Comparison of ENCODE assay signal across 22 cellular contexts in genomic region chr22:43006753-43007152, GRCh38. TPM values are rescaled to one million over a fixed set of nuclear protein-coding genes. Genes with fewer than 3 reads are reported as not detected.
DNase-seq lines count a peak whose midpoint lies in the region; ATAC-seq, FAIRE-seq and TF ChIP-seq lines count a peak whose summit lies in the region.
"Had no signal": no experiment of that assay in that cellular context is flagged by ENCODE, and none has a peak within 500 bp of the region (broad histone marks: within the 10 kb centered on the region; RNA-seq: fewer than 3 reads in every experiment).

No MANE protein-coding gene starts in this region.

- peaks cover 92% of the 10 kb centered on the region for H3K4me1 ChIP-seq in A549
- H3K4me1 ChIP-seq in pancreas = peaks cover 69 to 95% (median 77%) of the 10 kb centered on the region in 3 donors
- peaks cover 0 to 9% of the 10 kb centered on the region in 2 donors for H3K4me1 ChIP-seq in uterus

- no peaks in the 10 kb centered on the region for H3K9me3 ChIP-seq in A549
- no peaks in the 10 kb centered on the region for H3K9me3 ChIP-seq in pancreas
- H3K9me3 ChIP-seq in uterus = no peaks in the 10 kb centered on the region
- H3K9me3 ChIP-seq: BLaER1, esophagus squamous epithelium, stomach had no signal

- TF ChIP-seq RAD21 in A549 (conservative IDR thresholded peaks at IDR 0.05 in 1 of 2, IDR thresholded peaks at IDR 0.05 in 1 of 2) = no peak

- TF ChIP-seq EP300 in A549 (IDR thresholded peaks at IDR 0.05) = no peak

- ATAC-seq in A549 = no peak
- no peak for ATAC-seq in central memory CD8-positive, alpha-beta T cell (replicated peaks; ENCODE audit: extremely low read depth, poor library complexity, severe bottlenecking)
- ATAC-seq in pancreas = no peak
- ATAC-seq in left colon = no peak
- ATAC-seq: natural killer cell treated with Interleukin-12 subunit alpha and Interleukin-12 subunit beta and Interleukin-15 and Interleukin-18, amount 100 ng/mL, for 72 hours; PC-3 had no signal

- H3K4me3 ChIP-seq in A549 = no peak overlapping the region
- no peak overlapping the region for H3K4me3 ChIP-seq in pancreas
- no peak overlapping the region for H3K4me3 ChIP-seq in uterus
- H3K4me3 ChIP-seq: BLaER1, esophagus squamous epithelium, stomach had no signal

- peaks cover 60% of the 10 kb centered on the region for H3K4me1 Mint-ChIP-seq in central memory CD8-positive, alpha-beta T cell
- peaks cover 64% of the 10 kb centered on the region for H3K4me1 Mint-ChIP-seq in activated naive CD4-positive, alpha-beta T cell treated with anti-CD3 and anti-CD28 coated beads for 36 hours (ENCODE audit: low read depth)

- H3K4me3 Mint-ChIP-seq in central memory CD8-positive, alpha-beta T cell = no peak overlapping the region
- H3K4me3 Mint-ChIP-seq in activated naive CD4-positive, alpha-beta T cell treated with anti-CD3 and anti-CD28 coated beads for 36 hours = no peak overlapping the region
- H3K4me3 Mint-ChIP-seq: activated CD4-positive, alpha-beta T cell treated with anti-CD3 and anti-CD28 coated beads, Interleukin-2, amount 10 ng/mL, durations not matched to agents 7 days and 5 days; natural killer cell treated with Interleukin-12 subunit alpha and Interleukin-12 subunit beta and Interleukin-15 and Interleukin-18, amount 100 ng/mL, for 72 hours; T-helper 1 cell treated with Interleukin-12 subunit alpha and Interleukin-12 subunit beta and Interleukin-4 antibody, amounts not matched to agents 30 μg/mL and 1 μg/mL, for 36 hours had no signal

- no peaks in the 10 kb centered on the region for H3K36me3 ChIP-seq in pancreas
- H3K36me3 ChIP-seq in uterus = no peaks in the 10 kb centered on the region
- H3K36me3 ChIP-seq: esophagus squamous epithelium, stomach had no signal

- peak overlapping the region; percentile 84 for H3K27ac Mint-ChIP-seq in central memory CD8-positive, alpha-beta T cell (ENCODE audit: low read depth)
- no peak overlapping the region for H3K27ac Mint-ChIP-seq in activated naive CD4-positive, alpha-beta T cell treated with anti-CD3 and anti-CD28 coated beads for 36 hours
- H3K27ac Mint-ChIP-seq: activated CD4-positive, alpha-beta T cell treated with anti-CD3 and anti-CD28 coated beads, Interleukin-2, amount 10 ng/mL, durations not matched to agents 7 days and 5 days; T-helper 1 cell treated with Interleukin-12 subunit alpha and Interleukin-12 subunit beta and Interleukin-4 antibody, amounts not matched to agents 30 μg/mL and 1 μg/mL, for 36 hours had no signal

- TF ChIP-seq CTCF in A549 (IDR thresholded peaks at IDR 0.05) (no peak), pancreas (IDR thresholded peaks at IDR 0.05) (no peak), uterus (IDR thresholded peaks at IDR 0.05) (no peak)

- no peaks in the 10 kb centered on the region for H3K36me3 Mint-ChIP-seq in central memory CD8-positive, alpha-beta T cell (ENCODE audit: insufficient read depth)
- H3K36me3 Mint-ChIP-seq in activated naive CD4-positive, alpha-beta T cell treated with anti-CD3 and anti-CD28 coated beads for 36 hours (ENCODE audit: low read depth) = peaks cover 3% of the 10 kb centered on the region
- H3K36me3 Mint-ChIP-seq: natural killer cell treated with Interleukin-12 subunit alpha and Interleukin-12 subunit beta and Interleukin-15 and Interleukin-18, amount 100 ng/mL, for 72 hours had no signal

- no peak for TF ChIP-seq POLR2A in A549 (IDR thresholded peaks at IDR 0.05; ENCODE audit: low read length)
- TF ChIP-seq POLR2A in uterus (IDR thresholded peaks at IDR 0.05) = no peak

- FAIRE-seq in A549 (lab: Jason Lieb, UNC) (no peak), pancreas (lab: Jason Lieb, UNC) (no peak)
- FAIRE-seq: A204.1 had no signal

- 88% methylated on average over 7 of the region's 7 CpGs for WGBS in A549 (ENCODE audit: missing lambda C conversion rate)
- 80 to 82% methylated on average over 7 of the region's 7 CpGs for WGBS in pancreas, 2 donors

- POLR2A ChIA-PET in A549 (lab: Yijun Ruan, JAX) = no interaction called here

- CTCF ChIA-PET in A549 (lab: Yijun Ruan, JAX) = interaction anchor here (1.6 kb wide), 1 partner anchor 17 kb away, joined by 5 read pairs; no protein-coding TSS in a partner anchor
- CTCF ChIA-PET in activated naive CD4-positive, alpha-beta T cell treated with anti-CD3 and anti-CD28 coated beads for 36 hours (lab: Charles Lee) = interaction anchor here (1.0 to 1.2 kb wide), 2 partner anchors 140 to 192 kb away, joined by 3 to 5 read pairs; no protein-coding TSS in a partner anchor

- intact Hi-C loops in pancreas (cut with DNase I) = no loop called here
- intact Hi-C loops in activated naive CD4-positive, alpha-beta T cell treated with anti-CD3 and anti-CD28 coated beads for 36 hours (cut with micrococcal nuclease) = no loop called here
- intact Hi-C loops in left colon (cut with DNase I, micrococcal nuclease) = no loop called here
- intact Hi-C loops in uterus (cut with DNase I; ENCODE audit: low total_unique reads) = no loop called here

- H3K27me3 Mint-ChIP-seq in central memory CD8-positive, alpha-beta T cell = no peaks in the 10 kb centered on the region
- H3K27me3 Mint-ChIP-seq in activated naive CD4-positive, alpha-beta T cell treated with anti-CD3 and anti-CD28 coated beads for 36 hours (ENCODE audit: low read depth) = no peaks in the 10 kb centered on the region
- H3K27me3 Mint-ChIP-seq: activated CD4-positive, alpha-beta T cell treated with anti-CD3 and anti-CD28 coated beads, Interleukin-2, amount 10 ng/mL, durations not matched to agents 7 days and 5 days; natural killer cell treated with Interleukin-12 subunit alpha and Interleukin-12 subunit beta and Interleukin-15 and Interleukin-18, amount 100 ng/mL, for 72 hours had no signal

- no peaks in the 10 kb centered on the region for H3K9me3 Mint-ChIP-seq in central memory CD8-positive, alpha-beta T cell
- H3K9me3 Mint-ChIP-seq in activated naive CD4-positive, alpha-beta T cell treated with anti-CD3 and anti-CD28 coated beads for 36 hours = no peaks in the 10 kb centered on the region
- H3K9me3 Mint-ChIP-seq: activated CD4-positive, alpha-beta T cell treated with anti-CD3 and anti-CD28 coated beads, Interleukin-2, amount 10 ng/mL, durations not matched to agents 7 days and 5 days; natural killer cell treated with Interleukin-12 subunit alpha and Interleukin-12 subunit beta and Interleukin-15 and Interleukin-18, amount 100 ng/mL, for 72 hours; T-helper 1 cell treated with Interleukin-12 subunit alpha and Interleukin-12 subunit beta and Interleukin-4 antibody, amounts not matched to agents 30 μg/mL and 1 μg/mL, for 36 hours had no signal

- H3K27ac ChIP-seq in A549 (peak overlapping the region in 1 of 2 experiments; percentile 95; a peak in 3 of 6 replicates), pancreas (peak overlapping the region; percentile 23 to 76 (median 40)), uterus (no peak overlapping the region)
- H3K27ac ChIP-seq: BLaER1, esophagus squamous epithelium had no signal

- H3K4me2 ChIP-seq in A549 = peak overlapping the region; percentile 31; the same call in 1 of the 3 replicates
- H3K4me2 ChIP-seq: BLaER1 had no signal

- no peak for DNase-seq in A549 (ENCODE audit: low read depth in 1 of 2, low spot score in 1 of 2)
- DNase-seq in M059J (ENCODE audit: low read depth) = peak; percentile 20
- DNase-seq in central memory CD8-positive, alpha-beta T cell (ENCODE audit: low spot score in 2 of 2) = no peak
- DNase-seq in pancreas = no peak
- DNase-seq in activated naive CD4-positive, alpha-beta T cell treated with anti-CD3 and anti-CD28 coated beads for 36 hours = no peak
- no peak for DNase-seq in hippocampal formation (lab: John Stamatoyannopoulos, UW)
- no peak for DNase-seq in left colon
- DNase-seq in uterus = no peak
- DNase-seq: activated CD4-positive, alpha-beta T cell treated with anti-CD3 and anti-CD28 coated beads, Interleukin-2, amount 10 ng/mL, durations not matched to agents 7 days and 5 days; activated CD8-positive, alpha-beta memory T cell treated with anti-CD3 and anti-CD28 coated beads, Interleukin-2, amount 50 U/mL, for 4 hours; activated effector memory CD4-positive, alpha-beta T cell treated with Interleukin-2 at 50 U/mL for 16 hours; amygdala; effector CD4-positive, alpha-beta T cell; esophagus squamous epithelium; NCI-H1436 treated with DMSO at 0.1 percent for 48 hours; NCI-H774; PC-3 had no signal

- H3K27me3 ChIP-seq in pancreas (no peaks in the 10 kb centered on the region), uterus (no peaks in the 10 kb centered on the region)
- H3K27me3 ChIP-seq: BLaER1, esophagus squamous epithelium, stomach had no signal

TF ChIP-seq in A549, 52 proteins besides CTCF, POLR2A, EP300 and RAD21 (continues in another document):
- TF ChIP-seq HOXB13 (CRISPR knock-in tag; IDR thresholded peaks at IDR 0.05; ENCODE audit: low read depth) (no peak), SMC3 (IDR thresholded peaks at IDR 0.05) (no peak), EHMT2 (IDR thresholded peaks at IDR 0.05; ENCODE audit: low read depth) (no peak), MYC (IDR thresholded peaks at IDR 0.05; ENCODE audit: borderline replicate concordance, low read length) (no peak), CBX2 (IDR thresholded peaks at IDR 0.05; ENCODE audit: borderline replicate concordance, low read depth) (no peak), TP53 (CRISPR knock-in tag; IDR thresholded peaks at IDR 0.05) (no peak), RFX5 (IDR thresholded peaks at IDR 0.05) (no peak), MAX (IDR thresholded peaks at IDR 0.05) (no peak), MAFK (IDR thresholded peaks at IDR 0.05; ENCODE audit: partially characterized antibody) (no peak), RNF2 (IDR thresholded peaks at IDR 0.05; ENCODE audit: borderline replicate concordance, low read depth) (no peak), GATA3 (IDR thresholded peaks at IDR 0.05; ENCODE audit: borderline replicate concordance) (no peak), KDM1A (IDR thresholded peaks at IDR 0.05; ENCODE audit: low read depth) (no peak), RCOR1 (IDR thresholded peaks at IDR 0.05; ENCODE audit: low read depth, low read length) (no peak), JUN (IDR thresholded peaks at IDR 0.05) (no peak)

RNA-seq across cellular contexts. Expression of gene PACSIN2, which starts 8.2 kb away (rescaled TPM):
- polyA plus RNA-seq in A549 (2011; rRNA removed) (76.5 and 94.0 TPM in 2 replicates), A549 (2017; fragmentation: RNase III; extraction: RNeasy Plus Mini Kit Qiagen cat#74134 plus additional on column Dnase treatment) (60.2 to 63.4 TPM (median 60.3 TPM) in 3 replicates), pancreas (10 to 100 TPM; 45.1 to 90.6 TPM)
- polyA plus RNA-seq in A549 (2012; cell fraction: cytosol; rRNA removed) = 68.9 and 75.1 TPM in 2 replicates
- polyA plus RNA-seq in A549 (2012; cell fraction: nucleus; rRNA removed) = 75.5 and 83.5 TPM in 2 replicates
- 36.2 and 36.7 TPM in 2 replicates for polyA minus RNA-seq in A549 (2011; rRNA and poly(A)+ RNA removed)
- total RNA-seq in M059J (2014; rRNA removed; shearing (Covaris generic)) = 31.0 and 51.0 TPM in 2 replicates
- total RNA-seq in pancreas (100 to 1,000 TPM in 2 of 6 donors, 10 to 100 TPM in 4; 65.2 to 109 (median 96.0) TPM), left colon (100 to 1,000 TPM; 191 to 219 TPM), uterus (10 to 100 TPM; 34.4 to 66.1 (median 48.0) TPM)
- total RNA-seq in activated naive CD4-positive, alpha-beta T cell treated with anti-CD3 and anti-CD28 coated beads for 36 hours = 10 to 100 TPM; 31.2 to 32.9 TPM

Comparison
In these comparisons a context has a peak if more than half of its experiments do, and no peak if none do; other contexts are left out.
1. H3K27ac ChIP-seq: peak in pancreas (4 of 4); none in uterus (0 of 2).